ENCODE assay signal across 27 cellular contexts in the genomic region with DNA sequence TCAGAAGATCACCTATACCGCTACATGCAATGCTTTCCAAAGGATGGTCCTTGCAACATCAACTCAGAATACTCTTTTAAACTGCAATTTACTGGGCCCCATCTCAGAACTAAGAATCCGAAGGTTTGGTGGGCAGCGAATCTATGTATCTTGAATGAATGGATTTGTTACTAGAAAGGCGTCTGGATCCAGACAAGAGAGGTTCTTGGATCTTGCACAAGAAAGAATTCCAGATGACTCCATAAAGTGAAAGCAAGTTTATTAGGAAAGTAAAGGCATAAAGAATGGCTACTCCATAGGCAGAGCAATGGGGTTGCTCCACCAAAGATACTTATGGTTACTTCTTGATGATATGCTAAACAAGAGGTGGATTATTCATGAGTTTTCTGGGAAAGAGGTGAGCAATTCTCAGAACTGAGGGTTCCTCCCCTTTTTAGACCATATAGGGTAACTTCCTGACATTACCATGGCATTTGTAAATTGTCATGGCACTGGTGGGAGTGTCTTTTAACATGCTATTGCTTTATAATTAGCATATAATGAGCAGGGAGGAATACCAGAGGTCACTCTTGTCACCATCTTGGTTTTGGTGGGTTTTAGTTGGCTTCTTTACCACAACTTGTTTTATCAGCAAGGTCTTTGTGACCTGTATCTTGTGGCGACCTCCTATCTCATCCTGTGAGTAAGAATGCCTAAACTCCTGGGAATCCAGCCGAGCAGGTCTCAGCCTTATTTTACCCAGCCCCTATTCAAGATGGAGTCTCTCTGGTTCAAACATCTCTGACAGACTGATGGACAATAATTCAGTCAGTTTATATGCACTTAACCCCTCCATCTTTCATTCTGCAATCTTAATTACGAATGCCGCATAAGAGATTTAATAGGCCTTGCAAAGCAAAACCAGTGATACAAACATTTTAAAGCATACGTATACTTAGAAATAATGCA. TPM values are rescaled to one million over a fixed set of nuclear protein-coding genes. Genes with fewer than 3 reads are reported as not detected.
DNase-seq lines count a peak whose midpoint lies in the region; ATAC-seq and TF ChIP-seq lines count a peak whose summit lies in the region.
"Had no signal": no experiment of that assay in that cellular context is flagged by ENCODE, and none has a peak within 500 bp of the region (broad histone marks: within the 10 kb centered on the region; RNA-seq: fewer than 3 reads in every experiment).

No MANE protein-coding gene starts in this region.

- H3K27ac ChIP-seq in PC-3 (ENCODE audit: low read length) = no peak overlapping the region
- H3K27ac ChIP-seq in lower lobe of right lung = peak overlapping the region; percentile 56
- H3K27ac ChIP-seq in transverse colon = peak overlapping the region; percentile 19 to 71 (median 58)
- H3K27ac ChIP-seq: brain microvascular endothelial cell, coronary artery, KMS-11, RWPE1 had no signal

- H3K36me3 ChIP-seq in PC-3 (ENCODE audit: low read depth, low read length) (no peaks in the 10 kb centered on the region), lower lobe of right lung (no peaks in the 10 kb centered on the region), transverse colon (no peaks in the 10 kb centered on the region)
- H3K36me3 ChIP-seq: brain microvascular endothelial cell, spleen had no signal

- ATAC-seq in PC-3 = no peak
- ATAC-seq in lower lobe of right lung = no peak
- no peak for ATAC-seq in GM21447 (IDR thresholded peaks at IDR 0.05; ENCODE audit: unreplicated experiment)
- ATAC-seq: activated naive CD8-positive, alpha-beta T cell treated with anti-CD3 and anti-CD28 coated beads, Interleukin-2, amount 50 U/mL, for 24 hours had no signal

- intact Hi-C loops in PC-3 (cut with micrococcal nuclease) (no loop called here), lower lobe of right lung (cut with DNase I) (no loop called here), transverse colon (cut with DNase I; ENCODE audit: low total_unique reads) (loop anchor here (5.0 kb wide), 1 partner anchor 540 kb away; no protein-coding TSS in a partner anchor)

- H3K4me2 ChIP-seq in PC-3 (ENCODE audit: low read length) = 0 out of 2 replicates have a peak overlapping the region, but pooled peaks have one; percentile 31
- H3K4me2 ChIP-seq: KMS-11 had no signal

- TF ChIP-seq POLR2A in transverse colon (IDR thresholded peaks at IDR 0.05) = no peak

- POLR2A ChIA-PET in PC-3 (lab: Charles Lee; ENCODE audit: unreplicated experiment) = no interaction called here

- in situ Hi-C loops in transverse colon (cut with MboI; ENCODE audit: low pct_ligation_motif_present in 1 of 4, low pct_unique_long_range_greater_than_20kb in 1 of 4, low sequenced_read_pairs in 3 of 4) = no loop called here

- H3K27ac Mint-ChIP-seq in chondrocyte (ENCODE audit: unreplicated experiment) = peak overlapping the region; percentile 25
- H3K27ac Mint-ChIP-seq: activated B cell treated with CpG ODN at 0.5 μM for 24 hours; activated naive CD8-positive, alpha-beta T cell treated with anti-CD3 and anti-CD28 coated beads, Interleukin-2, amount 50 U/mL, for 24 hours; activated T-helper 2 cell treated with anti-CD3 and anti-CD28 coated beads, Interferon-gamma antibody, Interleukin-2, Interleukin-4, amounts not matched to agents 10 μg/mL and 5 μg/mL and 100 μg/mL, durations not matched to agents 14 hours and 24 hours and 36 hours; CD4-positive, alpha-beta T cell; H9; immature natural killer cell had no signal

- no TSS peak for BruUV-seq in PC-3 (replicated peaks; lab: Mats Ljungman, UMichigan)

- H3K9me3 Mint-ChIP-seq in chondrocyte (ENCODE audit: low read depth) = no peaks in the 10 kb centered on the region
- H3K9me3 Mint-ChIP-seq: activated B cell treated with CpG ODN at 0.5 μM for 24 hours; activated naive CD8-positive, alpha-beta T cell treated with anti-CD3 and anti-CD28 coated beads, Interleukin-2, amount 50 U/mL, for 24 hours; activated T-helper 2 cell treated with anti-CD3 and anti-CD28 coated beads, Interferon-gamma antibody, Interleukin-2, Interleukin-4, amounts not matched to agents 10 μg/mL and 5 μg/mL and 100 μg/mL, durations not matched to agents 14 hours and 24 hours and 36 hours; CD4-positive, alpha-beta T cell; H9; immature natural killer cell had no signal

- no peaks in the 10 kb centered on the region for H3K9me2 ChIP-seq in PC-3 (replicated peaks; ENCODE audit: low read length)

- TF ChIP-seq EP300 in transverse colon (IDR thresholded peaks at IDR 0.05; ENCODE audit: low read depth) = no peak

- H3K79me2 ChIP-seq in PC-3 (ENCODE audit: low read length) = no peaks in the 10 kb centered on the region

- CTCF ChIA-PET in PC-3 (lab: Charles Lee) = no interaction called here

- H3K9ac ChIP-seq in PC-3 (ENCODE audit: low read length) = no peak overlapping the region
- H3K9ac ChIP-seq: KMS-11 had no signal

- H3K9me3 ChIP-seq in PC-3 (ENCODE audit: low read length) (no peaks in the 10 kb centered on the region), lower lobe of right lung (no peaks in the 10 kb centered on the region), transverse colon (no peaks in the 10 kb centered on the region)
- H3K9me3 ChIP-seq: spleen had no signal

- H3K4me3 ChIP-seq in PC-3 (ENCODE audit: low read length) = no peak overlapping the region
- no peak overlapping the region for H3K4me3 ChIP-seq in lower lobe of right lung
- H3K4me3 ChIP-seq in transverse colon = no peak overlapping the region
- H3K4me3 ChIP-seq: coronary artery, spleen had no signal

- no peaks in the 10 kb centered on the region for H3K27me3 Mint-ChIP-seq in chondrocyte (ENCODE audit: low read depth)

- DNase-seq in PC-3 = no peak
- no peak for DNase-seq in chondrocyte (ENCODE audit: low spot score)
- DNase-seq in lower lobe of right lung = no peak
- DNase-seq in transverse colon = no peak
- no peak for DNase-seq in activated naive CD4-positive, alpha-beta T cell treated with anti-CD3 and anti-CD28 coated beads, Interleukin-2, amount 50 U/mL, for 16 hours
- no peak for DNase-seq in retina
- DNase-seq: activated B cell treated with CpG ODN at 0.5 μM for 24 hours; activated CD4-positive, alpha-beta T cell treated with anti-CD3 and anti-CD28 coated beads, Interleukin-2, amount 50 U/mL, for 4 hours; activated CD8-positive, alpha-beta memory T cell treated with anti-CD3 and anti-CD28 coated beads, Interleukin-2, amount 50 U/mL, for 4 hours; activated naive CD8-positive, alpha-beta T cell treated with anti-CD3 and anti-CD28 coated beads, Interleukin-2, amount 50 U/mL, for 24 hours; CD4-positive, alpha-beta T cell; DMS 273 treated with DMSO at 0.1 percent for 48 hours; H9; immature natural killer cell; NCI-H1694; NCI-H2171; NCI-H526 treated with DMSO at 0.1 percent for 48 hours; spleen; stimulated activated CD4-positive, alpha-beta T cell treated with anti-CD3 and anti-CD28 coated beads, Interleukin-4, amount 100 ng/mL, for 24 hours; stimulated activated naive CD4-positive, alpha-beta T cell treated with Interleukin-2 at 50 U/mL for 16 hours; T-helper 9 cell had no signal

- no peak for TF ChIP-seq CTCF in PC-3 (conservative IDR thresholded peaks at IDR 0.05; ENCODE audit: low read depth, low read length)
- no peak for TF ChIP-seq CTCF in chondrocyte (IDR thresholded peaks at IDR 0.05)
- TF ChIP-seq CTCF in lower lobe of right lung (IDR thresholded peaks at IDR 0.05) = no peak
- TF ChIP-seq CTCF in transverse colon (IDR thresholded peaks at IDR 0.05) = no peak

- WGBS in transverse colon (ENCODE audit: low coverage in 1 of 2), 2 donors = 81 to 88% methylated on average over 7 to 9 of the region's 9 CpGs

- H3K4me1 ChIP-seq in PC-3 (ENCODE audit: insufficient read depth, low read length) = peaks cover 19% of the 10 kb centered on the region
- peaks cover 27% of the 10 kb centered on the region for H3K4me1 ChIP-seq in lower lobe of right lung
- peaks cover 2 to 56% (median 23%) of the 10 kb centered on the region in 4 donors for H3K4me1 ChIP-seq in transverse colon

- H2AFZ ChIP-seq in PC-3 (ENCODE audit: low read length) = no peak overlapping the region

- H3K27me3 ChIP-seq in PC-3 (ENCODE audit: low read length) (no peaks in the 10 kb centered on the region), lower lobe of right lung (ENCODE audit: low read depth) (no peaks in the 10 kb centered on the region), transverse colon (no peaks in the 10 kb centered on the region)
- H3K27me3 ChIP-seq: brain microvascular endothelial cell, spleen had no signal

- no peaks in the 10 kb centered on the region for H3F3A ChIP-seq in PC-3 (ENCODE audit: low read length, unreplicated experiment)

- no peaks in the 10 kb centered on the region for H3K36me3 Mint-ChIP-seq in chondrocyte (ENCODE audit: low read depth)
- H3K36me3 Mint-ChIP-seq: immature natural killer cell had no signal

- no peaks in the 10 kb centered on the region for H4K20me1 ChIP-seq in PC-3 (ENCODE audit: low read length)

- H3K4me1 Mint-ChIP-seq in chondrocyte (ENCODE audit: low read depth) = peaks cover 48% of the 10 kb centered on the region
- H3K4me1 Mint-ChIP-seq: activated B cell treated with CpG ODN at 0.5 μM for 24 hours; activated naive CD8-positive, alpha-beta T cell treated with anti-CD3 and anti-CD28 coated beads, Interleukin-2, amount 50 U/mL, for 24 hours; immature natural killer cell had no signal

- H3K4me3 Mint-ChIP-seq in chondrocyte (ENCODE audit: unreplicated experiment) = no peak overlapping the region
- H3K4me3 Mint-ChIP-seq: activated B cell treated with CpG ODN at 0.5 μM for 24 hours; activated naive CD8-positive, alpha-beta T cell treated with anti-CD3 and anti-CD28 coated beads, Interleukin-2, amount 50 U/mL, for 24 hours; CD4-positive, alpha-beta T cell; H9; immature natural killer cell had no signal

RNA-seq across cellular contexts. Expression of a gene that starts 7.5 kb away (rescaled TPM):
- 2.4 and 2.6 TPM in 2 replicates for total RNA-seq in PC-3 (2014; rRNA removed)
- total RNA-seq in chondrocyte = 8.1 to 13.2 TPM (median 8.2 TPM) in 3 replicates
- 21.9 TPM for total RNA-seq in lower lobe of right lung
- total RNA-seq in transverse colon = 10 to 100 TPM; 12.3 to 48.3 (median 28.9) TPM
